Comparison of ENCODE assay signal across 15 cellular contexts in genomic region chr2:161005170-161005569, GRCh38.
"Had no signal": no experiment of that assay in that cellular context is flagged by ENCODE, and none has a peak within 500 bp of the region (broad histone marks: within the 10 kb centered on the region; RNA-seq: fewer than 3 reads in every experiment).

No MANE protein-coding gene starts in this region.

- H3K36me3 ChIP-seq: lower lobe of right lung, sigmoid colon, stomach, vagina had no signal

- FAIRE-seq: keratinocyte had no signal

- H3K4me3 ChIP-seq: lower lobe of right lung, sigmoid colon, stomach, vagina had no signal

- H3K27ac ChIP-seq: lower lobe of right lung, sigmoid colon, stomach, vagina, VCaP had no signal

- DNase-seq: activated CD4-positive, alpha-beta T cell treated with anti-CD3 and anti-CD28 coated beads for 1 hour; activated gamma-delta T cell; activated T-cell treated with anti-CD3 and anti-CD28 coated beads, Interleukin-2, amount 50 U/mL, for 72 hours; amniotic stem cell; effector memory CD8-positive, alpha-beta T cell; foreskin melanocyte; glutamatergic neuron; hypothalamus; lower lobe of right lung; sigmoid colon; stomach; trophoblast cell had no signal

- ATAC-seq: activated T-cell treated with anti-CD3 and anti-CD28 coated beads, Interleukin-2, amount 50 U/mL, for 72 hours; effector memory CD8-positive, alpha-beta T cell; lower lobe of right lung had no signal

- H3K9me3 ChIP-seq: lower lobe of right lung, sigmoid colon, stomach, vagina had no signal

- H3K27me3 ChIP-seq: sigmoid colon, stomach, vagina had no signal

- H3K4me1 ChIP-seq: lower lobe of right lung, sigmoid colon, stomach, vagina had no signal
